ENCODE assay signal across 8 cellular contexts in genomic region chr2:183037281-183037659, GRCh38. TPM values are rescaled to one million over a fixed set of nuclear protein-coding genes. Genes with fewer than 3 reads are reported as not detected.
DNase-seq lines count a peak whose midpoint lies in the region; ATAC-seq, FAIRE-seq and TF ChIP-seq lines count a peak whose summit lies in the region.

No MANE protein-coding gene starts in this region.

- peak overlapping the region; percentile 96 for H3K27ac ChIP-seq in endodermal cell (ENCODE audit: low read depth, low read length)
- peak overlapping the region; percentile 95 for H3K27ac ChIP-seq in muscle layer of duodenum (ENCODE audit: low read length)

- no peaks in the 10 kb centered on the region for H3K27me3 ChIP-seq in endodermal cell (ENCODE audit: control insufficient read depth, insufficient read depth, low read length, poor library complexity, severe bottlenecking)
- H3K27me3 ChIP-seq in muscle layer of duodenum (ENCODE audit: low read depth, low read length) = no peaks in the 10 kb centered on the region

- 0% methylated on average over 3 of the region's 4 CpGs; no CpG with 5 or more reads in 1 of the 2 experiments for WGBS in endodermal cell (ENCODE audit: insufficient coverage in 1 of 2, insufficient read length in 1 of 2), 2 experiments

- H3K9me3 ChIP-seq in endodermal cell (ENCODE audit: control insufficient read depth, low read length) (no peaks in the 10 kb centered on the region), muscle layer of duodenum (ENCODE audit: control insufficient read depth in 1 of 2, low read length in 2 of 2) (no peaks in the 10 kb centered on the region)

- peaks cover 31% of the 10 kb centered on the region for H3K4me1 Mint-ChIP-seq in endodermal cell

- H3K4me3 Mint-ChIP-seq in endodermal cell = peak overlapping the region; percentile 94

- no peaks in the 10 kb centered on the region for H3K27me3 Mint-ChIP-seq in endodermal cell (ENCODE audit: insufficient read depth)

- H3K4me1 ChIP-seq in endodermal cell (ENCODE audit: control insufficient read depth, insufficient read depth, low read length) = peaks cover 9% of the 10 kb centered on the region
- H3K4me1 ChIP-seq in muscle layer of duodenum (ENCODE audit: control insufficient read depth in 1 of 2, insufficient read depth in 2 of 2, low read length in 2 of 2) = peaks cover 15 to 36% of the 10 kb centered on the region in 2 donors

- H3K9me3 Mint-ChIP-seq in endodermal cell = no peaks in the 10 kb centered on the region

- peak overlapping the region; percentile 96 for H3K4me3 ChIP-seq in endodermal cell (ENCODE audit: low read length)
- H3K4me3 ChIP-seq in muscle layer of duodenum (ENCODE audit: low read depth in 1 of 2, low read length in 2 of 2) = peak overlapping the region; percentile 80 to 82

- H3K27ac Mint-ChIP-seq in endodermal cell = peak overlapping the region; percentile 96

- no peak for TF ChIP-seq CTCF in endodermal cell (conservative IDR thresholded peaks at IDR 0.05)

- peak; percentile 48 for DNase-seq in NCI-H748 (lab: John Stamatoyannopoulos, UW; ENCODE audit: unreplicated experiment)
- no peak for DNase-seq in NCI-H748 treated with DMSO at 0.1 percent for 48 hours (lab: John Stamatoyannopoulos, UW)
- peak; percentile 23 for DNase-seq in RCC 7860 (ENCODE audit: low spot score)
- DNase-seq in endodermal cell = no peak
- DNase-seq in DMS153 treated with DMSO at 0.1 percent for 48 hours (lab: John Stamatoyannopoulos, UW; ENCODE audit: unreplicated experiment) = no peak

- peak; percentile 58 for FAIRE-seq in RCC 7860 (lab: Jason Lieb, UNC)

- H3K36me3 Mint-ChIP-seq in endodermal cell (ENCODE audit: low read depth) = no peaks in the 10 kb centered on the region

- no peaks in the 10 kb centered on the region for H3K36me3 ChIP-seq in endodermal cell (ENCODE audit: control insufficient read depth, insufficient read depth, low read length)
- H3K36me3 ChIP-seq in muscle layer of duodenum (ENCODE audit: control insufficient read depth in 1 of 2, insufficient read depth in 2 of 2, low read length in 2 of 2) = peaks cover 0 to 14% of the 10 kb centered on the region in 2 donors

- H3K9ac ChIP-seq in endodermal cell (ENCODE audit: extremely low read depth, low read length, poor library complexity, severe bottlenecking) = peak overlapping the region; percentile 76

- ATAC-seq in GM19467 (IDR thresholded peaks at IDR 0.05; ENCODE audit: unreplicated experiment) (no peak), HG02623 (IDR thresholded peaks at IDR 0.05; ENCODE audit: unreplicated experiment) (no peak)

RNA-seq across cellular contexts. Expression of gene NCKAP1, which starts 1.0 kb away (rescaled TPM):
- 100 to 1,000 TPM; 128 to 136 TPM for total RNA-seq in endodermal cell
- 125 TPM for polyA plus RNA-seq in endodermal cell (2013, experiment 1 of 2)
- 118 TPM for polyA plus RNA-seq in endodermal cell (2013, experiment 2 of 2)

RNA-seq across cellular contexts. Expression of gene DUSP19, which starts 41.3 kb away (rescaled TPM):
- total RNA-seq in endodermal cell = 1 to 10 TPM; 1.7 TPM
- polyA plus RNA-seq in endodermal cell (2013, experiment 1 of 2) = 1.2 TPM
- polyA plus RNA-seq in endodermal cell (2013, experiment 2 of 2) = 1.6 TPM

Comparison
In these comparisons a context has a peak if more than half of its experiments do, and no peak if none do; other contexts are left out.
1. DNase-seq: peak in NCI-H748 (single experiment) and RCC 7860 (single experiment); none in NCI-H748 treated with DMSO at 0.1 percent for 48 hours (single experiment), endodermal cell (single experiment) and DMS153 treated with DMSO at 0.1 percent for 48 hours (single experiment).